In the genomic region with DNA sequence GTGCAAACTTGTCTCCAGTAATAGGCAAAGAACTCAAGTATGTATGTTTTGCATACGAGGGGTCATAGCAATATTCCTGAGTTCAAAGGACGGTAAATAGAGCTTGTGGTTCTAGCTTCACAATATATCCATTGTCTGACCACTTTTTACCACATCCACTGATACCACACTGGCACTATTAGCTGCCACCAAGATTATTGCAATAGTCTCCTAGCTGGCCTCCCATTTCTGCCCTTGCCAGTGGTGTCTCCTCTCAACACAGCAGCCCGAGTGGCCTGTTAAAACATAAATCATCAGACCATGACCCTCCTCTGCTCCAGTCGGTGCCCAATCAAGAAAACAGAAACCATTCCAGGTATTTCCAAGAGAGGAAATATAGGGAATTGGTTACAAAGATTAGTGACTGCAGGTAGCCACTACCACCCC, we compare ENCODE assay signal across 11 cellular contexts. TPM values are rescaled to one million over a fixed set of nuclear protein-coding genes. Genes with fewer than 3 reads are reported as not detected.
A peak's percentile ranks its signal among the peaks of the same experiment; 100 is the strongest.
DNase-seq lines count a peak whose midpoint lies in the region; ATAC-seq and TF ChIP-seq lines count a peak whose summit lies in the region.
"Had no signal": no experiment of that assay in that cellular context is flagged by ENCODE, and none has a peak within 500 bp of the region (broad histone marks: within the 10 kb centered on the region; RNA-seq: fewer than 3 reads in every experiment).

No MANE protein-coding gene starts in this region.

- H3K9me3 ChIP-seq in GM23248 (ENCODE audit: low read depth) (no peaks in the 10 kb centered on the region), right atrium auricular region (no peaks in the 10 kb centered on the region), psoas muscle (no peaks in the 10 kb centered on the region)

- DNase-seq in GM23248 (no peak), WTC11 (ENCODE audit: low spot score) (no peak), right atrium auricular region (ENCODE audit: low spot score) (no peak), psoas muscle (no peak)
- no peak for DNase-seq in activated CD4-positive, alpha-beta T cell treated with anti-CD3 and anti-CD28 coated beads, Interleukin-2, amount 10 ng/mL, durations not matched to agents 7 days and 5 days
- DNase-seq: DMS 273 treated with DMSO at 0.1 percent for 48 hours, NCI-H1105 treated with DMSO at 0.1 percent for 48 hours had no signal

- H3K27ac Mint-ChIP-seq in WTC11, result peak overlapping the region; percentile 89
- no peak overlapping the region for H3K27ac Mint-ChIP-seq in activated CD4-positive, alpha-beta T cell treated with anti-CD3 and anti-CD28 coated beads, Interleukin-2, amount 10 ng/mL, durations not matched to agents 7 days and 5 days

- no peaks in the 10 kb centered on the region for H3K27me3 Mint-ChIP-seq in WTC11 (ENCODE audit: low read depth)
- peaks cover 8% of the 10 kb centered on the region for H3K27me3 Mint-ChIP-seq in activated CD4-positive, alpha-beta T cell treated with anti-CD3 and anti-CD28 coated beads, Interleukin-2, amount 10 ng/mL, durations not matched to agents 7 days and 5 days

- H2AFZ ChIP-seq in GM23248, result peak overlapping the region; percentile 75

- H3K27me3 ChIP-seq in GM23248 (replicated peaks; ENCODE audit: insufficient read depth) (no peaks in the 10 kb centered on the region), right atrium auricular region (no peaks in the 10 kb centered on the region), psoas muscle (ENCODE audit: insufficient read depth in 3 of 3, low read length in 2 of 3) (no peaks in the 10 kb centered on the region)

- no peaks in the 10 kb centered on the region for H3K36me3 ChIP-seq in GM23248 (ENCODE audit: low read depth)
- no peaks in the 10 kb centered on the region for H3K36me3 ChIP-seq in right atrium auricular region
- no peaks in the 10 kb centered on the region for H3K36me3 ChIP-seq in psoas muscle (ENCODE audit: insufficient read depth in 1 of 2, low read depth in 1 of 2)

- TF ChIP-seq CTCF in WTC11 (IDR thresholded peaks at IDR 0.05) (no peak), right atrium auricular region (IDR thresholded peaks at IDR 0.05) (no peak), psoas muscle (IDR thresholded peaks at IDR 0.05) (no peak)

- no peaks in the 10 kb centered on the region for H3K36me3 Mint-ChIP-seq in WTC11
- H3K36me3 Mint-ChIP-seq in activated CD4-positive, alpha-beta T cell treated with anti-CD3 and anti-CD28 coated beads, Interleukin-2, amount 10 ng/mL, durations not matched to agents 7 days and 5 days (ENCODE audit: low read depth), result no peaks in the 10 kb centered on the region

- peak overlapping the region; percentile 73 for H3K4me3 Mint-ChIP-seq in WTC11
- no peak overlapping the region for H3K4me3 Mint-ChIP-seq in activated CD4-positive, alpha-beta T cell treated with anti-CD3 and anti-CD28 coated beads, Interleukin-2, amount 10 ng/mL, durations not matched to agents 7 days and 5 days

- in situ Hi-C loops in GM23248 (cut with MboI), result no loop called here

- intact Hi-C loops in psoas muscle (cut with DNase I), result no loop called here

- ATAC-seq in WTC11, result no peak
- ATAC-seq in psoas muscle, result peak; percentile 49 to 85 (median 66)
- no peak for ATAC-seq in HG03442 (IDR thresholded peaks at IDR 0.05; ENCODE audit: unreplicated experiment)
- ATAC-seq in GM19035 (IDR thresholded peaks at IDR 0.05; ENCODE audit: unreplicated experiment), result no peak
- ATAC-seq in HG02870 (IDR thresholded peaks at IDR 0.05; ENCODE audit: unreplicated experiment), result no peak

- H3K9me2 ChIP-seq in GM23248 (ENCODE audit: insufficient read depth), result no peaks in the 10 kb centered on the region

- no peaks in the 10 kb centered on the region for H3K79me2 ChIP-seq in GM23248 (ENCODE audit: insufficient read depth)

- WGBS in GM23248 (ENCODE audit: low coverage in 1 of 2, low lambda C conversion rate in 2 of 2, missing lambda C conversion rate in 2 of 2), 2 experiments, result 81 to 83% methylated on average over 4 of the region's 4 CpGs
- 52 to 54% (median 53%) methylated on average over 4 of the region's 4 CpGs for WGBS in psoas muscle, 3 donors

- H3K4me1 ChIP-seq in GM23248 (ENCODE audit: insufficient read depth) (peaks cover 14% of the 10 kb centered on the region; the same call in 1 of the 2 replicates), right atrium auricular region (peaks cover 0 to 26% of the 10 kb centered on the region in 2 donors), psoas muscle (peaks cover 11% of the 10 kb centered on the region)

- POLR2A ChIA-PET in WTC11 (lab: Charles Lee), result interaction anchor here (0.6 kb wide), 1 partner anchor 57 kb away, joined by 7 read pairs; no protein-coding TSS in a partner anchor
- POLR2A ChIA-PET in activated CD4-positive, alpha-beta T cell treated with anti-CD3 and anti-CD28 coated beads, Interleukin-2, amount 10 ng/mL, durations not matched to agents 7 days and 5 days (lab: Charles Lee), result no interaction called here

- H3K27ac ChIP-seq in GM23248 (no peak overlapping the region; the same call in 1 of the 2 replicates), right atrium auricular region (peak overlapping the region; percentile 58 to 79), psoas muscle (peak overlapping the region; percentile 12)

- H3K9ac ChIP-seq in GM23248, result peak overlapping the region; percentile 63

- no peaks in the 10 kb centered on the region for H3K9me3 Mint-ChIP-seq in WTC11
- no peaks in the 10 kb centered on the region for H3K9me3 Mint-ChIP-seq in activated CD4-positive, alpha-beta T cell treated with anti-CD3 and anti-CD28 coated beads, Interleukin-2, amount 10 ng/mL, durations not matched to agents 7 days and 5 days

- no peaks in the 10 kb centered on the region for H3F3A ChIP-seq in GM23248 (ENCODE audit: insufficient read depth)

- CTCF ChIA-PET in WTC11 (lab: Charles Lee), result interaction anchor here (0.9 to 2.0 kb wide), 8 partner anchors 21 to 185 kb away, joined by 3 to 11 read pairs (median 4); partner anchors contain the start of gene PRELID2
- CTCF ChIA-PET in activated CD4-positive, alpha-beta T cell treated with anti-CD3 and anti-CD28 coated beads, Interleukin-2, amount 10 ng/mL, durations not matched to agents 7 days and 5 days (lab: Charles Lee), result interaction anchor here (1.0 kb wide), 1 partner anchor 57 kb away, joined by 5 read pairs; no protein-coding TSS in a partner anchor

- H3K4me1 Mint-ChIP-seq in WTC11, result peaks cover 24% of the 10 kb centered on the region
- H3K4me1 Mint-ChIP-seq in activated CD4-positive, alpha-beta T cell treated with anti-CD3 and anti-CD28 coated beads, Interleukin-2, amount 10 ng/mL, durations not matched to agents 7 days and 5 days, result peaks cover 4% of the 10 kb centered on the region

- H3K4me3 ChIP-seq in GM23248 (peak overlapping the region; percentile 49), right atrium auricular region (peak overlapping the region in 1 of 2 donors; percentile 38), psoas muscle (peak overlapping the region; percentile 68)

- no peaks in the 10 kb centered on the region for H4K20me1 ChIP-seq in GM23248 (ENCODE audit: insufficient read depth)

- peak overlapping the region; percentile 65 for H3K4me2 ChIP-seq in GM23248 (ENCODE audit: unreplicated experiment)

TF ChIP-seq in WTC11, 78 proteins besides CTCF, POLR2A, EP300 and RAD21 (continues in another document):
- TF ChIP-seq, protein P1, sequence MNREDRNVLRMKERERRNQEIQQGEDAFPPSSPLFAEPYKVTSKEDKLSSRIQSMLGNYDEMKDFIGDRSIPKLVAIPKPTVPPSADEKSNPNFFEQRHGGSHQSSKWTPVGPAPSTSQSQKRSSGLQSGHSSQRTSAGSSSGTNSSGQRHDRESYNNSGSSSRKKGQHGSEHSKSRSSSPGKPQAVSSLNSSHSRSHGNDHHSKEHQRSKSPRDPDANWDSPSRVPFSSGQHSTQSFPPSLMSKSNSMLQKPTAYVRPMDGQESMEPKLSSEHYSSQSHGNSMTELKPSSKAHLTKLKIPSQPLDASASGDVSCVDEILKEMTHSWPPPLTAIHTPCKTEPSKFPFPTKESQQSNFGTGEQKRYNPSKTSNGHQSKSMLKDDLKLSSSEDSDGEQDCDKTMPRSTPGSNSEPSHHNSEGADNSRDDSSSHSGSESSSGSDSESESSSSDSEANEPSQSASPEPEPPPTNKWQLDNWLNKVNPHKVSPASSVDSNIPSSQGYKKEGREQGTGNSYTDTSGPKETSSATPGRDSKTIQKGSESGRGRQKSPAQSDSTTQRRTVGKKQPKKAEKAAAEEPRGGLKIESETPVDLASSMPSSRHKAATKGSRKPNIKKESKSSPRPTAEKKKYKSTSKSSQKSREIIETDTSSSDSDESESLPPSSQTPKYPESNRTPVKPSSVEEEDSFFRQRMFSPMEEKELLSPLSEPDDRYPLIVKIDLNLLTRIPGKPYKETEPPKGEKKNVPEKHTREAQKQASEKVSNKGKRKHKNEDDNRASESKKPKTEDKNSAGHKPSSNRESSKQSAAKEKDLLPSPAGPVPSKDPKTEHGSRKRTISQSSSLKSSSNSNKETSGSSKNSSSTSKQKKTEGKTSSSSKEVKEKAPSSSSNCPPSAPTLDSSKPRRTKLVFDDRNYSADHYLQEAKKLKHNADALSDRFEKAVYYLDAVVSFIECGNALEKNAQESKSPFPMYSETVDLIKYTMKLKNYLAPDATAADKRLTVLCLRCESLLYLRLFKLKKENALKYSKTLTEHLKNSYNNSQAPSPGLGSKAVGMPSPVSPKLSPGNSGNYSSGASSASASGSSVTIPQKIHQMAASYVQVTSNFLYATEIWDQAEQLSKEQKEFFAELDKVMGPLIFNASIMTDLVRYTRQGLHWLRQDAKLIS (CRISPR knock-in tag; IDR thresholded peaks at IDR 0.05; ENCODE audit: borderline replicate concordance), result no peak
- TF ChIP-seq SMAD4 (CRISPR knock-in tag; IDR thresholded peaks at IDR 0.05), result no peak

RNA-seq across cellular contexts. Expression of gene GRXCR2, which starts 17.0 kb away (rescaled TPM):
- not detected in 2 replicates for total RNA-seq in GM23248 (2014; rRNA removed; shearing (Covaris generic))
- polyA plus RNA-seq in GM23248 (2016; fragmentation: Nextera tagmentation; extraction: Ambion mirVana), result not detected in 2 replicates
- not detected in 3 replicates for total RNA-seq in WTC11 (2021)
- 1 to 10 TPM in 1 of 2 donors, under 1 TPM in 1; 0.24 to 1.0 TPM for total RNA-seq in right atrium auricular region
- not detected for total RNA-seq in psoas muscle
- polyA plus RNA-seq in psoas muscle, result not detected
- total RNA-seq in activated CD4-positive, alpha-beta T cell treated with anti-CD3 and anti-CD28 coated beads, Interleukin-2, amount 10 ng/mL, durations not matched to agents 7 days and 5 days, result not detected
- total RNA-seq: occipital lobe had no signal

RNA-seq across cellular contexts. Expression of gene PRELID2, which starts 20.7 kb away (rescaled TPM):
- 0.76 and 7.0 TPM in 2 replicates for total RNA-seq in GM23248 (2014; rRNA removed; shearing (Covaris generic))
- polyA plus RNA-seq in GM23248 (2016; fragmentation: Nextera tagmentation; extraction: Ambion mirVana) (7.4 and 7.7 TPM in 2 replicates), psoas muscle (under 1 TPM; 0.39 to 0.65 (median 0.39) TPM)
- total RNA-seq in WTC11 (2021) (10.0 to 16.2 TPM (median 14.5 TPM) in 3 replicates), right atrium auricular region (10 to 100 TPM; 13.9 to 37.6 TPM), psoas muscle (1 to 10 TPM; 1.3 to 3.0 (median 2.0) TPM)
- 1 to 10 TPM; 1.6 to 1.8 TPM for total RNA-seq in activated CD4-positive, alpha-beta T cell treated with anti-CD3 and anti-CD28 coated beads, Interleukin-2, amount 10 ng/mL, durations not matched to agents 7 days and 5 days

Comparison
In these comparisons a context has a peak if more than half of its experiments do, and no peak if none do; other contexts are left out.
1. ATAC-seq: peak in psoas muscle (4 of 4); none in WTC11 (single experiment), HG03442 (single experiment), GM19035 (single experiment) and HG02870 (single experiment).